Comparison of ENCODE assay signal across 7 cellular contexts in the genomic region with DNA sequence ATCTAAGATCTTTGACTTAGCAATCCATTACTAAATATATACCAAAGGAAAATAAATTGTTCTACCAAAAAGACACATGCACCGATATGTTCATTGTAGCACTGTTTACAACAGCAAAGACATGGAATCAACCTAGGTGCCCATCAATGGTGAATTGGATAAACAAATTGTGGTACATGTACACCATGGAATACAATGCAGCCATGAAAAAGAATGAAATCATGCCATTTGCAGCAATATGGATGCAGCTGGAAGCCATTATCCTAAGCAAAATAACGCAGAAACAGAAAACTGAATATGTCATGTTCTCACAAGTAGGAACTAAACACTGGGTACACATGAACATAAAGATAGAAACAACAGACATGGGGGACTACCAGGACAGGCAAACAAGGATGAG.
"Had no signal": no experiment of that assay in that cellular context is flagged by ENCODE, and none has a peak within 500 bp of the region (broad histone marks: within the 10 kb centered on the region; RNA-seq: fewer than 3 reads in every experiment).

No MANE protein-coding gene starts in this region.

- H3K4me3 Mint-ChIP-seq: IgD-negative memory B cell had no signal

- H3K4me3 ChIP-seq: GM23248, HAP-1 had no signal

- FAIRE-seq: HepG2 had no signal

- DNase-seq: GM23248, GOT3, H7, KBM-7 had no signal

- H3K4me1 Mint-ChIP-seq: IgD-negative memory B cell had no signal

- H3K36me3 Mint-ChIP-seq: IgD-negative memory B cell had no signal

- H3K27ac ChIP-seq: GM23248 had no signal

- H3K4me1 ChIP-seq: HAP-1 had no signal

- H3K27me3 Mint-ChIP-seq: IgD-negative memory B cell had no signal

- H3K36me3 ChIP-seq: HAP-1 had no signal

- H3K9me3 ChIP-seq: HAP-1 had no signal

- H3K27ac Mint-ChIP-seq: IgD-negative memory B cell had no signal
